Comparison of ENCODE assay signal across 20 cellular contexts in the genomic region with DNA sequence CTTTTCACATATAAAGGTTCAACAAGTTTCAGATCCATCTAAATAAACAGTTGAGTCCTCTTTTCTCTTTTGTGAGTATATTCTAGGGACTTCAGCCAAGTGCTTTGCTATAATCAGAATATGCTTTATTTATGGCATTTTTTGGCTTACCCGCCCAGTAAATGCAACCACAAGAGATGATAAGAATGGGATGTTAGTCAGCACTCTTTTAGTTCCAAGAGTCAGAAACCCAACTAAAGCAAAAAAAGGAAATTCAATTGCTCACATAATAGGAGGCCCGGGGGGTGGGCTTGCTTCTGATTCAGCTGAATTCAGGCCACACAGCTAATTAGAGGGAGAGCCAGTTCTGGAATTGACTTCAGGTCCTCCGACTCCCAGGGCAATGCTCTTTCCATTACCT.
DNase-seq lines count a peak whose midpoint lies in the region; ATAC-seq, FAIRE-seq and TF ChIP-seq lines count a peak whose summit lies in the region.
"Had no signal": no experiment of that assay in that cellular context is flagged by ENCODE, and none has a peak within 500 bp of the region (broad histone marks: within the 10 kb centered on the region; RNA-seq: fewer than 3 reads in every experiment).

No MANE protein-coding gene starts in this region.

- intact Hi-C loops in breast epithelium (cut with DNase I; ENCODE audit: low total_unique reads) = no loop called here
- intact Hi-C loops in activated naive CD4-positive, alpha-beta T cell treated with anti-CD3 and anti-CD28 coated beads for 36 hours (cut with micrococcal nuclease) = no loop called here

- H3K36me3 ChIP-seq in breast epithelium = no peaks in the 10 kb centered on the region

- peaks cover 6% of the 10 kb centered on the region for H3K36me3 Mint-ChIP-seq in activated naive CD4-positive, alpha-beta T cell treated with anti-CD3 and anti-CD28 coated beads for 36 hours (ENCODE audit: low read depth)

- TF ChIP-seq CTCF in AG09319 (IDR thresholded peaks at IDR 0.05; ENCODE audit: low read depth, low read length) (no peak), breast epithelium (IDR thresholded peaks at IDR 0.05) (no peak)

- no peaks in the 10 kb centered on the region for H3K27me3 ChIP-seq in breast epithelium

- CTCF ChIA-PET in activated naive CD4-positive, alpha-beta T cell treated with anti-CD3 and anti-CD28 coated beads for 36 hours (lab: Charles Lee) = no interaction called here

- H3K4me3 Mint-ChIP-seq in activated naive CD4-positive, alpha-beta T cell treated with anti-CD3 and anti-CD28 coated beads for 36 hours = no peak overlapping the region
- H3K4me3 Mint-ChIP-seq: T-helper 1 cell treated with Interleukin-12 subunit alpha and Interleukin-12 subunit beta and Interleukin-4 antibody, amounts not matched to agents 30 μg/mL and 1 μg/mL, for 36 hours had no signal

- no peak overlapping the region for H3K27ac Mint-ChIP-seq in activated naive CD4-positive, alpha-beta T cell treated with anti-CD3 and anti-CD28 coated beads for 36 hours
- H3K27ac Mint-ChIP-seq: progenitor cell of endocrine pancreas; T-helper 1 cell treated with Interleukin-12 subunit alpha and Interleukin-12 subunit beta and Interleukin-4 antibody, amounts not matched to agents 30 μg/mL and 1 μg/mL, for 36 hours had no signal

- no peak for ATAC-seq in GM18870 (IDR thresholded peaks at IDR 0.05; ENCODE audit: unreplicated experiment)

- no peak for FAIRE-seq in HTR-8/SVneo (lab: Jason Lieb, UNC)
- FAIRE-seq: GM12892, RCC 7860 had no signal

- H3K27ac ChIP-seq in breast epithelium = no peak overlapping the region
- H3K27ac ChIP-seq: C4-2B had no signal

- no peak for TF ChIP-seq POLR2A in breast epithelium (IDR thresholded peaks at IDR 0.05)

- H3K4me1 Mint-ChIP-seq in activated naive CD4-positive, alpha-beta T cell treated with anti-CD3 and anti-CD28 coated beads for 36 hours (ENCODE audit: low read depth) = peaks cover 37% of the 10 kb centered on the region

- no peaks in the 10 kb centered on the region for H3K4me1 ChIP-seq in breast epithelium

- H3K27me3 Mint-ChIP-seq in activated naive CD4-positive, alpha-beta T cell treated with anti-CD3 and anti-CD28 coated beads for 36 hours (ENCODE audit: low read depth) = no peaks in the 10 kb centered on the region
- H3K27me3 Mint-ChIP-seq: progenitor cell of endocrine pancreas had no signal

- no peaks in the 10 kb centered on the region for H3K9me3 ChIP-seq in breast epithelium

- DNase-seq in AG09319 (ENCODE audit: extremely low read depth, low read depth) (peak; percentile 28), HTR-8/SVneo (ENCODE audit: insufficient read length, low spot score) (peak; percentile 17), amniotic stem cell (lab: John Stamatoyannopoulos, UW) (peak; percentile 71), iris pigment epithelial cell (ENCODE audit: low read depth) (peak; percentile 88), breast epithelium (ENCODE audit: low spot score in 2 of 2) (no peak), OCI-M2 (lab: John Stamatoyannopoulos, UW; ENCODE audit: unreplicated experiment) (no peak)
- DNase-seq in activated naive CD4-positive, alpha-beta T cell treated with anti-CD3 and anti-CD28 coated beads for 36 hours = no peak
- DNase-seq: activated CD4-positive, alpha-beta T cell treated with anti-CD3 and anti-CD28 coated beads, Interleukin-2, amount 50 U/mL, for 1 hour; anterior cingulate cortex; DMS79 treated with DMSO at 0.1 percent for 48 hours; effector CD8-positive, alpha-beta T cell; glutamatergic neuron; KBM-7; NCI-H69 had no signal

- no peak overlapping the region for H3K4me3 ChIP-seq in breast epithelium

- no peaks in the 10 kb centered on the region for H3K9me3 Mint-ChIP-seq in activated naive CD4-positive, alpha-beta T cell treated with anti-CD3 and anti-CD28 coated beads for 36 hours
- H3K9me3 Mint-ChIP-seq: T-helper 1 cell treated with Interleukin-12 subunit alpha and Interleukin-12 subunit beta and Interleukin-4 antibody, amounts not matched to agents 30 μg/mL and 1 μg/mL, for 36 hours had no signal

Comparison
In these comparisons a context has a peak if more than half of its experiments do, and no peak if none do; other contexts are left out.
1. DNase-seq: peak in AG09319 (single experiment), HTR-8/SVneo (single experiment), amniotic stem cell (single experiment) and iris pigment epithelial cell (single experiment); none in breast epithelium (0 of 2), OCI-M2 (single experiment) and activated naive CD4-positive, alpha-beta T cell treated with anti-CD3 and anti-CD28 coated beads for 36 hours (single experiment).